In the genomic region with DNA sequence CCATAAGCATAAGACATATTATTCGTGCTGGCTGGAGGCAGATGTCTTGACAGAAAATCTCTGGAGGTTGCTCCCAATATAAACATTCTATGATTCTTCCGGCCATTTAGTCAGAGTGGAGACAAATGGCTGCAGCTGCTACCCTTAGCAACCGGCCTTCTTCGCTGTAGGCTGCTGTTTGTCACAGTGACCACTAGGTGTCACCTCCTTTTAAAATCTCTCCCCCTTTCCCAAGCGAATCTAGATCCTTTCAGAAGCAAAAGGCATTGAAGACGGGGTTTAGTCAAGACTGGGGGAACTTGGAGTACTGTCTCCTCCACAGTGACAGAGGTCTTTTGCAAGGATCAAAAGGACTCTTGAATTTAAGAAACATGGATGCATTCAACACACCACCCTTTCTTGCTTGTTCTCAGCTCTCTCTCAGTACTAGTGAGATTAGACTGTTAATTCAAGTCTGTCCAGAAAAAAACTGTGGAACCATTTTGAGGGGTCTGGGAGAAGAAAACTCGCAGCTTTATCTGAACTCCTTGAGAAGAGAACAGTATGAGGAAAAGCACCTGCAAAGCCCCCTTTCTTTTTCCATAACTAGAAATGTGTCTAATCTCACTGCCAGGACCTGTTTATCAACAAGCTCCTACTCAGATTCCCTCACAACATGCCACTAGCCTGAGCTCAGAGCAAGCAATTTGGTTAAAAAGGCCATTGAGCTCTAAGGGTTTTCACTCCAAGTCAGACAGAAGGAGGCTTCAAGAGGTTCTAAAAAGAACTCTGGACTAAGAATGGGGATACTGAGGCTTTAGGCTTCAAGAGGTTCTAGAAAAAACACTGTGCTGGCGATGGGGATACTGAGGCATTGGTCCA, we compare ENCODE assay signal across 8 cellular contexts.
DNase-seq lines count a peak whose midpoint lies in the region; ATAC-seq, FAIRE-seq and TF ChIP-seq lines count a peak whose summit lies in the region.
"Had no signal": no experiment of that assay in that cellular context is flagged by ENCODE, and none has a peak within 500 bp of the region (broad histone marks: within the 10 kb centered on the region; RNA-seq: fewer than 3 reads in every experiment).

No MANE protein-coding gene starts in this region.

- no peak for TF ChIP-seq POLR2A in H54 (IDR thresholded peaks at IDR 0.05; ENCODE audit: low read depth, low read length)
- TF ChIP-seq POLR2A in body of pancreas (IDR thresholded peaks at IDR 0.05): no peak

- H3K4me3 ChIP-seq in MM.1S (ENCODE audit: low read length) (no peak overlapping the region), body of pancreas (no peak overlapping the region)

- no peak overlapping the region for H3K27ac Mint-ChIP-seq in immature natural killer cell

- H4K20me1 ChIP-seq in MM.1S (ENCODE audit: insufficient read depth, low read length): no peaks in the 10 kb centered on the region

- H3K27me3 ChIP-seq in MM.1S (replicated peaks; ENCODE audit: insufficient read depth, low read length) (no peaks in the 10 kb centered on the region), body of pancreas (peaks cover 0 to 4% of the 10 kb centered on the region in 2 donors)

- peak overlapping the region; percentile 83 for H2AFZ ChIP-seq in MM.1S (ENCODE audit: low read length)

- TF ChIP-seq CTCF in MM.1S (IDR thresholded peaks at IDR 0.05; ENCODE audit: low read length): peak; percentile 97
- TF ChIP-seq CTCF in body of pancreas (IDR thresholded peaks at IDR 0.05): peak; percentile 76 to 84 (median 83)

- no peaks in the 10 kb centered on the region for H3K36me3 Mint-ChIP-seq in immature natural killer cell

- peaks cover 6% of the 10 kb centered on the region; the same call in 1 of the 2 replicates for H3K4me1 ChIP-seq in MM.1S (ENCODE audit: low read length)
- H3K4me1 ChIP-seq in body of pancreas: no peaks in the 10 kb centered on the region

- H3F3A ChIP-seq in MM.1S (ENCODE audit: insufficient read depth, low read length): no peaks in the 10 kb centered on the region

- no peaks in the 10 kb centered on the region for H3K36me3 ChIP-seq in MM.1S (replicated peaks; ENCODE audit: insufficient read depth, low read length)
- H3K36me3 ChIP-seq in body of pancreas (replicated peaks in 1 of 2; ENCODE audit: insufficient read depth in 1 of 2, low read depth in 2 of 2): no peaks in the 10 kb centered on the region

- WGBS in body of pancreas, 2 donors: 9 to 11% methylated on average over 8 of the region's 8 CpGs

- peak overlapping the region; percentile 34; the same call in 1 of the 2 replicates for H3K4me2 ChIP-seq in MM.1S (ENCODE audit: low read depth, low read length)

- H3K27me3 Mint-ChIP-seq in immature natural killer cell (ENCODE audit: low read depth in 3 of 3): peaks cover 2 to 14% (median 4%) of the 10 kb centered on the region in 3 donors

- H3K9me3 Mint-ChIP-seq in immature natural killer cell: no peaks in the 10 kb centered on the region

- peak; percentile 84 for FAIRE-seq in H54 (lab: Jason Lieb, UNC)
- FAIRE-seq in RCC 7860 (lab: Jason Lieb, UNC): peak; percentile 45
- FAIRE-seq: colon had no signal

- intact Hi-C loops in body of pancreas (cut with DNase I): loop anchor here (10.0 kb wide), 1 partner anchor 552 kb away; no protein-coding TSS in a partner anchor

- no peaks in the 10 kb centered on the region for H3K4me1 Mint-ChIP-seq in immature natural killer cell

- peak overlapping the region; percentile 6; the same call in 1 of the 2 replicates for H3K9ac ChIP-seq in MM.1S (ENCODE audit: low read length)

- H3K9me3 ChIP-seq in MM.1S (replicated peaks; ENCODE audit: insufficient read depth, low read length) (no peaks in the 10 kb centered on the region), body of pancreas (no peaks in the 10 kb centered on the region)

- no peaks in the 10 kb centered on the region for H3K9me2 ChIP-seq in MM.1S (replicated peaks; ENCODE audit: insufficient read depth, low read length)

- peak; percentile 37 for DNase-seq in GM04504 (ENCODE audit: low read depth)
- DNase-seq in H54 (ENCODE audit: insufficient read length, low spot score): peak; percentile 34
- peak; percentile 84 for DNase-seq in MM.1S
- DNase-seq in RCC 7860 (ENCODE audit: low spot score): peak; percentile 59
- DNase-seq in body of pancreas: peak; percentile 54 to 66 (median 64)
- peak in 2 of 3 donors; percentile 0 to 4 for DNase-seq in immature natural killer cell
- DNase-seq in stimulated activated CD4-positive, alpha-beta T cell treated with anti-CD3 and anti-CD28 coated beads, Interleukin-12 subunit alpha, Interleukin-12 subunit beta, amount 100 ng/mL, for 24 hours (ENCODE audit: low read depth in 2 of 2): peak; percentile 5 to 6

- no peak overlapping the region for H3K4me3 Mint-ChIP-seq in immature natural killer cell

- H3K27ac ChIP-seq in MM.1S (ENCODE audit: low read length) (no peak overlapping the region), body of pancreas (no peak overlapping the region)

- ATAC-seq in body of pancreas: peak; percentile 85

- no peaks in the 10 kb centered on the region for H3K79me2 ChIP-seq in MM.1S (ENCODE audit: low read length)

Comparison
In these comparisons a context has a peak if more than half of its experiments do, and no peak if none do; other contexts are left out.
1. DNase-seq: peak in every context shown above with its lines; median percentile 84 in MM.1S; 64 in body of pancreas; 59 in RCC 7860; 37 in GM04504; 34 in H54; 6 in stimulated activated CD4-positive, alpha-beta T cell treated with anti-CD3 and anti-CD28 coated beads, Interleukin-12 subunit alpha, Interleukin-12 subunit beta, amount 100 ng/mL, for 24 hours; 2 in immature natural killer cell.